ENCODE assay signal across 1 cellular context in the genomic region with DNA sequence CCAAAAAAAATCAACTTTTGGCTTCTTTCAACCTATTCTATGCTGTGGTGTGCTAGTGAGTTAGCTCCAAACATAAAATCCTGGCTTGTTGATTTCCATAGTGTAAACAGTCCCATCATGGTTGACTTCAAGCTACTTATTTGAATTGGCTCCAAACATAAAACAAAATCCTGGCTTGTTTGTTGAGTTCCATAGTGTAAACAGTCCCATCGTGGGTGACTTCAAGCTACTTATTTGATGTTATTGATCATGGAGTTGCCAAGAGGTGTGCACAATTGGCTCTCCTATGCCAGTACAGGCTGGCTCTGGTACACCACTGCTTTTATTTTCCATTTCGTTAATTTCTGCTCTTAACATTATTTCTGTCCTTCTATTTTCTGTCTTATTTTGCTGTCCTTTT.
TF ChIP-seq lines count a peak whose summit lies in the region.

No MANE protein-coding gene starts in this region.

TF ChIP-seq in IMR-90, 13 proteins besides CTCF, POLR2A, EP300 and RAD21 (continued from another document):
- TF ChIP-seq NFE2L2 (IDR thresholded peaks at IDR 0.05; ENCODE audit: low read depth, low read length) (no peak), FOS (IDR thresholded peaks at IDR 0.05; ENCODE audit: low read depth, low read length) (no peak), CEBPB (IDR thresholded peaks at IDR 0.05; ENCODE audit: low read depth, low read length) (no peak), RFX5 (IDR thresholded peaks at IDR 0.05; ENCODE audit: low read depth, low read length) (no peak), SMC3 (IDR thresholded peaks at IDR 0.05; ENCODE audit: low read depth, low read length) (no peak), RCOR1 (IDR thresholded peaks at IDR 0.05; ENCODE audit: insufficient replicate concordance, low read length) (no peak), BHLHE40 (IDR thresholded peaks at IDR 0.05; ENCODE audit: low read depth, low read length) (no peak)
- TF ChIP-seq, protein P1, sequence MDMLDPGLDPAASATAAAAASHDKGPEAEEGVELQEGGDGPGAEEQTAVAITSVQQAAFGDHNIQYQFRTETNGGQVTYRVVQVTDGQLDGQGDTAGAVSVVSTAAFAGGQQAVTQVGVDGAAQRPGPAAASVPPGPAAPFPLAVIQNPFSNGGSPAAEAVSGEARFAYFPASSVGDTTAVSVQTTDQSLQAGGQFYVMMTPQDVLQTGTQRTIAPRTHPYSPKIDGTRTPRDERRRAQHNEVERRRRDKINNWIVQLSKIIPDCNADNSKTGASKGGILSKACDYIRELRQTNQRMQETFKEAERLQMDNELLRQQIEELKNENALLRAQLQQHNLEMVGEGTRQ (IDR thresholded peaks at IDR 0.05; ENCODE audit: low read depth, low read length), result no peak
